22 cellular contexts compared by ENCODE assay signal in the genomic region with DNA sequence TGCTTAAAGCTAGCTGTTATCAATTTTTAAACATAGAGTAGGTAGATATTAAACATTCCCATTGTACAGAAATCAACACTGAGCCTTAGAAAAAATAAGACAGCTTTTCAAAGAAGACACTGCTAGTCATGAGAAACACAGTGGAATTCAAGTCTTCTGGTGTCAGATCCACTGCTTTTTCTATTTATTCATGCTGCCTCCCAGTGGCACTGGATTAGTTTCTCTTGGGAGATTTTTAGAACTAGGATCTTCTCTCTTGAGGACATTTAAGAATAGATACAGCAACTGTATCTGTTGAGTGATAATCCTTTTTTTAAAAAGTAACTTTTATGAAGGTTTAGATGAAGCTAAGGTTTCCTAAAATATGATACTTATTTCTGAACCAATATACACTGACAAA. TPM values are rescaled to one million over a fixed set of nuclear protein-coding genes. Genes with fewer than 3 reads are reported as not detected.
A peak's percentile ranks its signal among the peaks of the same experiment; 100 is the strongest.
DNase-seq lines count a peak whose midpoint lies in the region; ATAC-seq and TF ChIP-seq lines count a peak whose summit lies in the region.
"Had no signal": no experiment of that assay in that cellular context is flagged by ENCODE, and none has a peak within 500 bp of the region (broad histone marks: within the 10 kb centered on the region; RNA-seq: fewer than 3 reads in every experiment).

No MANE protein-coding gene starts in this region.

- H3K27ac Mint-ChIP-seq in naive thymus-derived CD4-positive, alpha-beta T cell: no peak overlapping the region
- H3K27ac Mint-ChIP-seq: activated CD4-positive, alpha-beta T cell treated with anti-CD3 and anti-CD28 coated beads, Interleukin-2, amount 10 ng/mL, durations not matched to agents 24 days and 14 days; activated naive CD8-positive, alpha-beta T cell treated with anti-CD3 and anti-CD28 coated beads, Interleukin-2, amount 10 ng/mL, durations not matched to agents 7 days and 5 days; CD4-positive, CD25-positive, alpha-beta regulatory T cell; H9 had no signal

- no peaks in the 10 kb centered on the region for H3K4me1 ChIP-seq in naive thymus-derived CD4-positive, alpha-beta T cell (ENCODE audit: control insufficient read depth in 2 of 2, insufficient read depth in 2 of 2, low read length in 2 of 2)

- no peak overlapping the region for H2AFZ ChIP-seq in neural cell (ENCODE audit: low read depth, low read length)

- H3K27me3 Mint-ChIP-seq in naive thymus-derived CD4-positive, alpha-beta T cell: peaks cover 22 to 36% (median 34%) of the 10 kb centered on the region in 5 donors

- H3K4me3 Mint-ChIP-seq in naive thymus-derived CD4-positive, alpha-beta T cell: no peak overlapping the region
- H3K4me3 Mint-ChIP-seq: activated CD4-positive, alpha-beta T cell treated with anti-CD3 and anti-CD28 coated beads, Interleukin-2, amount 10 ng/mL, durations not matched to agents 24 days and 14 days; activated naive CD8-positive, alpha-beta T cell treated with anti-CD3 and anti-CD28 coated beads, Interleukin-2, amount 10 ng/mL, durations not matched to agents 7 days and 5 days; activated T-cell treated with anti-CD3 and anti-CD28 coated beads, Interleukin-2, amount 50 U/mL, for 4 hours; CD4-positive, CD25-positive, alpha-beta regulatory T cell; H9 had no signal

- DNase-seq in G401 (ENCODE audit: low spot score) (peak; percentile 22), NCI-H446 (lab: John Stamatoyannopoulos, UW) (peak; percentile 22 to 73), choroid plexus epithelial cell (ENCODE audit: low read depth) (peak; percentile 36), CD1c-positive myeloid dendritic cell (ENCODE audit: extremely low spot score) (no peak), SIG-M5 treated with dmso at 0.1 percent for 504 hours (lab: John Stamatoyannopoulos, UW; ENCODE audit: unreplicated experiment) (no peak)
- no peak for DNase-seq in naive thymus-derived CD4-positive, alpha-beta T cell
- DNase-seq: activated CD4-positive, alpha-beta T cell treated with anti-CD3 and anti-CD28 coated beads, Interleukin-2, amount 10 ng/mL, durations not matched to agents 24 days and 14 days; activated naive CD8-positive, alpha-beta T cell treated with anti-CD3 and anti-CD28 coated beads, Interleukin-2, amount 10 ng/mL, durations not matched to agents 7 days and 5 days; activated T-cell treated with anti-CD3 and anti-CD28 coated beads, Interleukin-2, amount 50 U/mL, for 4 hours; CD4-positive, CD25-positive, alpha-beta regulatory T cell; glutamatergic neuron; H9; mucosa of descending colon; NCI-H1048; NCI-H774; Right ventricle myocardium superior; stimulated activated naive CD4-positive, alpha-beta T cell had no signal

- no peak for TF ChIP-seq CTCF in choroid plexus epithelial cell (conservative IDR thresholded peaks at IDR 0.05; ENCODE audit: low read depth, low read length)
- TF ChIP-seq CTCF in neural cell (IDR thresholded peaks at IDR 0.05; ENCODE audit: poor library complexity, severe bottlenecking): peak; percentile 44

- H3K27ac ChIP-seq in neural cell (ENCODE audit: low read length): no peak overlapping the region
- no peak overlapping the region for H3K27ac ChIP-seq in naive thymus-derived CD4-positive, alpha-beta T cell (ENCODE audit: low read depth, low read length)
- H3K27ac ChIP-seq: cardiac muscle cell, skin epidermis had no signal

- TF ChIP-seq RAD21 in neural cell (conservative IDR thresholded peaks at IDR 0.05): peak; percentile 54

- intact Hi-C loops in naive thymus-derived CD4-positive, alpha-beta T cell (cut with micrococcal nuclease): no loop called here

- no peaks in the 10 kb centered on the region for H3K36me3 ChIP-seq in neural cell (ENCODE audit: insufficient read depth, low read length)
- H3K36me3 ChIP-seq in naive thymus-derived CD4-positive, alpha-beta T cell (ENCODE audit: control insufficient read depth in 2 of 3, insufficient read depth in 3 of 3, low read length in 3 of 3): no peaks in the 10 kb centered on the region
- H3K36me3 ChIP-seq: cardiac muscle cell had no signal

- peak overlapping the region; percentile 36 for H3K4me2 ChIP-seq in neural cell (ENCODE audit: low read length)

- peaks cover 0 to 20% (median 17%) of the 10 kb centered on the region in 7 donors for H3K4me1 Mint-ChIP-seq in naive thymus-derived CD4-positive, alpha-beta T cell
- H3K4me1 Mint-ChIP-seq: activated naive CD8-positive, alpha-beta T cell treated with anti-CD3 and anti-CD28 coated beads, Interleukin-2, amount 10 ng/mL, durations not matched to agents 7 days and 5 days had no signal

- no peak for ATAC-seq in naive thymus-derived CD4-positive, alpha-beta T cell
- ATAC-seq: activated T-cell treated with anti-CD3 and anti-CD28 coated beads, Interleukin-2, amount 50 U/mL, for 4 hours; HepG2; mucosa of descending colon had no signal

- peaks cover 0 to 4% (median 0%) of the 10 kb centered on the region in 11 donors for H3K9me3 Mint-ChIP-seq in naive thymus-derived CD4-positive, alpha-beta T cell
- H3K9me3 Mint-ChIP-seq: activated CD4-positive, alpha-beta T cell treated with anti-CD3 and anti-CD28 coated beads, Interleukin-2, amount 10 ng/mL, durations not matched to agents 24 days and 14 days; activated naive CD8-positive, alpha-beta T cell treated with anti-CD3 and anti-CD28 coated beads, Interleukin-2, amount 10 ng/mL, durations not matched to agents 7 days and 5 days; activated T-cell treated with anti-CD3 and anti-CD28 coated beads, Interleukin-2, amount 50 U/mL, for 4 hours had no signal

- H3K4me3 ChIP-seq in choroid plexus epithelial cell (ENCODE audit: low read depth, low read length) (no peak overlapping the region), neural cell (ENCODE audit: low read length) (peak overlapping the region; percentile 83)
- no peak overlapping the region for H3K4me3 ChIP-seq in naive thymus-derived CD4-positive, alpha-beta T cell (ENCODE audit: low read length)
- H3K4me3 ChIP-seq: cardiac muscle cell, mucosa of descending colon, skin epidermis had no signal

- POLR2A ChIA-PET in naive thymus-derived CD4-positive, alpha-beta T cell (lab: Charles Lee): no interaction called here

- in situ Hi-C loops in G401 (cut with HindIII; ENCODE audit: low sequenced_read_pairs): no loop called here

- H3K9me3 ChIP-seq in neural cell (ENCODE audit: low read length): no peaks in the 10 kb centered on the region
- no peaks in the 10 kb centered on the region for H3K9me3 ChIP-seq in naive thymus-derived CD4-positive, alpha-beta T cell (ENCODE audit: control insufficient read depth in 2 of 3, low read length in 3 of 3)
- H3K9me3 ChIP-seq: mucosa of descending colon had no signal

- H3K79me2 ChIP-seq in neural cell (replicated peaks; ENCODE audit: insufficient read depth, low read length): peaks cover 32% of the 10 kb centered on the region

- peaks cover 5% of the 10 kb centered on the region for H4K20me1 ChIP-seq in neural cell (ENCODE audit: insufficient read depth)

- no peaks in the 10 kb centered on the region for H3K36me3 Mint-ChIP-seq in naive thymus-derived CD4-positive, alpha-beta T cell
- H3K36me3 Mint-ChIP-seq: activated naive CD8-positive, alpha-beta T cell treated with anti-CD3 and anti-CD28 coated beads, Interleukin-2, amount 10 ng/mL, durations not matched to agents 7 days and 5 days; CD4-positive, CD25-positive, alpha-beta regulatory T cell had no signal

- CTCF ChIA-PET in naive thymus-derived CD4-positive, alpha-beta T cell (lab: Charles Lee): no interaction called here

- H3K27me3 ChIP-seq in neural cell (ENCODE audit: insufficient read depth, low read depth, low read length): no peaks in the 10 kb centered on the region
- peaks cover 0 to 3% of the 10 kb centered on the region in 2 donors for H3K27me3 ChIP-seq in naive thymus-derived CD4-positive, alpha-beta T cell (ENCODE audit: control insufficient read depth in 2 of 2, insufficient read depth in 2 of 2, low read length in 2 of 2)

- H3K9ac ChIP-seq in neural cell (ENCODE audit: low read length): no peak overlapping the region

- no peak for TF ChIP-seq EP300 in neural cell (conservative IDR thresholded peaks at IDR 0.05; ENCODE audit: poor library complexity, severe bottlenecking)

- H3F3A ChIP-seq in neural cell (ENCODE audit: insufficient read depth, low read length, poor library complexity, severe bottlenecking): no peaks in the 10 kb centered on the region

- no peaks in the 10 kb centered on the region for H3K9me2 ChIP-seq in neural cell (ENCODE audit: insufficient read depth, low read length)

TF ChIP-seq in neural cell, 6 proteins besides CTCF, POLR2A, EP300 and RAD21:
- TF ChIP-seq SMC3 (conservative IDR thresholded peaks at IDR 0.05; ENCODE audit: poor library complexity) (peak; percentile 58), MXI1 (conservative IDR thresholded peaks at IDR 0.05; ENCODE audit: poor library complexity, severe bottlenecking) (no peak)

RNA-seq across cellular contexts. Expression of a gene that starts 4.7 kb away (rescaled TPM):
- not detected in 2 replicates for total RNA-seq in G401 (2014; rRNA removed; shearing (Covaris generic))
- 11.0 and 14.5 TPM in 2 replicates for polyA plus RNA-seq in neural cell
- 68.6 and 74.3 TPM in 2 replicates for polyA minus RNA-seq in neural cell
- under 1 TPM in 1 of 5 experiments, not detected in 4; 0.54 TPM for total RNA-seq in naive thymus-derived CD4-positive, alpha-beta T cell
- polyA plus RNA-seq in naive thymus-derived CD4-positive, alpha-beta T cell: not detected
- total RNA-seq: activated CD4-positive, alpha-beta T cell treated with anti-CD3 and anti-CD28 coated beads, Interleukin-2, amount 10 ng/mL, durations not matched to agents 24 days and 14 days; activated naive CD8-positive, alpha-beta T cell treated with anti-CD3 and anti-CD28 coated beads, Interleukin-2, amount 10 ng/mL, durations not matched to agents 7 days and 5 days; activated T-cell treated with anti-CD3 and anti-CD28 coated beads, Interleukin-2, amount 50 U/mL, for 4 hours; CD4-positive, CD25-positive, alpha-beta regulatory T cell; HepG2; osteocyte; Right ventricle myocardium superior had no signal
- polyA plus RNA-seq: CD4-positive, CD25-positive, alpha-beta regulatory T cell; HepG2 had no signal

Comparison
In these comparisons a context has a peak if more than half of its experiments do, and no peak if none do; other contexts are left out.
1. DNase-seq: peak in G401 (single experiment), NCI-H446 (2 of 2) and choroid plexus epithelial cell (single experiment); none in naive thymus-derived CD4-positive, alpha-beta T cell (0 of 9), CD1c-positive myeloid dendritic cell (single experiment) and SIG-M5 treated with dmso at 0.1 percent for 504 hours (single experiment).